Comparison of ENCODE assay signal across 12 cellular contexts in genomic region chr5:35857004-35857345, GRCh38. TPM values are rescaled to one million over a fixed set of nuclear protein-coding genes. Genes with fewer than 3 reads are reported as not detected.
DNase-seq lines count a peak whose midpoint lies in the region; ATAC-seq, FAIRE-seq and TF ChIP-seq lines count a peak whose summit lies in the region.
"Had no signal": no experiment of that assay in that cellular context is flagged by ENCODE, and none has a peak within 500 bp of the region (broad histone marks: within the 10 kb centered on the region; RNA-seq: fewer than 3 reads in every experiment).

No MANE protein-coding gene starts in this region.

- no peaks in the 10 kb centered on the region for H3K36me3 ChIP-seq in breast epithelium
- no peaks in the 10 kb centered on the region for H3K36me3 ChIP-seq in upper lobe of right lung
- no peaks in the 10 kb centered on the region for H3K36me3 ChIP-seq in kidney (ENCODE audit: control insufficient read depth in 1 of 2, insufficient read depth in 2 of 2, low read length in 2 of 2)

- CTCF ChIA-PET in MCF 10A (lab: Yijun Ruan, JAX): no interaction called here

- POLR2A ChIA-PET in MCF 10A (lab: Yijun Ruan, JAX): no interaction called here

- no peaks in the 10 kb centered on the region for H3K27me3 Mint-ChIP-seq in MCF 10A (ENCODE audit: insufficient read depth, unreplicated experiment)
- H3K27me3 Mint-ChIP-seq: stimulated activated memory B cell treated with anti-CD40 and anti-IgM and Interleukin-4, amounts not matched to agents 10 μg/mL and 1 μg/mL and 100 μg/mL, for 72 hours had no signal

- no peaks in the 10 kb centered on the region for H3K4me1 ChIP-seq in breast epithelium
- peaks cover 3% of the 10 kb centered on the region for H3K4me1 ChIP-seq in upper lobe of right lung
- peaks cover 0 to 2% of the 10 kb centered on the region in 2 donors for H3K4me1 ChIP-seq in kidney (ENCODE audit: control insufficient read depth in 1 of 2, insufficient read depth in 1 of 2, low read depth in 1 of 2, low read length in 2 of 2)
- H3K4me1 ChIP-seq: Caco-2 had no signal

- DNase-seq in MCF 10A (ENCODE audit: unreplicated experiment) (peak; percentile 14), breast epithelium (ENCODE audit: low spot score in 2 of 2) (no peak), fibroblast of the aortic adventitia (ENCODE audit: low read depth) (peak; percentile 6), upper lobe of right lung (no peak), NCI-H1436 (lab: John Stamatoyannopoulos, UW) (no peak), kidney (no peak)
- DNase-seq: activated B cell treated with CpG ODN at 0.5 μM for 24 hours, Caco-2, cortex of kidney had no signal

- H3K4me1 Mint-ChIP-seq in MCF 10A (ENCODE audit: insufficient read depth, unreplicated experiment): peaks cover 53% of the 10 kb centered on the region
- H3K4me1 Mint-ChIP-seq: stimulated activated memory B cell treated with anti-CD40 and anti-IgM and Interleukin-4, amounts not matched to agents 10 μg/mL and 1 μg/mL and 100 μg/mL, for 72 hours had no signal

- no peak overlapping the region for H3K27ac ChIP-seq in breast epithelium
- H3K27ac ChIP-seq in upper lobe of right lung: peak overlapping the region; percentile 61
- H3K27ac ChIP-seq in kidney (ENCODE audit: low read depth in 2 of 2, low read length in 2 of 2): no peak overlapping the region

- ATAC-seq in SK-N-SH treated with all-trans-retinoic acid at 6 μM for 48 hours (peak; percentile 12), upper lobe of right lung (no peak), GM21825 (IDR thresholded peaks at IDR 0.05; ENCODE audit: unreplicated experiment) (no peak)
- ATAC-seq: stimulated activated memory B cell treated with anti-CD40 and anti-IgM and Interleukin-4, amounts not matched to agents 10 μg/mL and 1 μg/mL and 100 μg/mL, for 72 hours had no signal

- intact Hi-C loops in MCF 10A (cut with micrococcal nuclease): loop anchor here (5.0 kb wide), 1 partner anchor 85 kb away; no protein-coding TSS in a partner anchor
- intact Hi-C loops in breast epithelium (cut with DNase I; ENCODE audit: low total_unique reads): no loop called here
- intact Hi-C loops in upper lobe of right lung (cut with DNase I): no loop called here
- intact Hi-C loops in kidney (cut with DNase I): no loop called here

- H3K9me3 ChIP-seq in breast epithelium (no peaks in the 10 kb centered on the region), upper lobe of right lung (no peaks in the 10 kb centered on the region), kidney (ENCODE audit: control insufficient read depth in 1 of 2, low read length in 2 of 2) (no peaks in the 10 kb centered on the region)
- H3K9me3 ChIP-seq: Caco-2 had no signal

- no peak for FAIRE-seq in kidney (lab: Jason Lieb, UNC)

- no peak overlapping the region for H3K4me3 ChIP-seq in breast epithelium
- no peak overlapping the region for H3K4me3 ChIP-seq in fibroblast of the aortic adventitia (ENCODE audit: low read depth, low read length)
- peak overlapping the region; percentile 42 for H3K4me3 ChIP-seq in upper lobe of right lung
- H3K4me3 ChIP-seq in kidney (ENCODE audit: low read length in 2 of 2): no peak overlapping the region

- no peak overlapping the region for H3K9ac ChIP-seq in kidney (ENCODE audit: low read length in 2 of 2)

- H3K27me3 ChIP-seq in breast epithelium (no peaks in the 10 kb centered on the region), upper lobe of right lung (no peaks in the 10 kb centered on the region)

- peak overlapping the region; percentile 4 for H3K27ac Mint-ChIP-seq in MCF 10A (ENCODE audit: low read depth, unreplicated experiment)
- H3K27ac Mint-ChIP-seq: activated B cell treated with CpG ODN at 0.5 μM for 24 hours; stimulated activated memory B cell treated with anti-CD40 and anti-IgM and Interleukin-4, amounts not matched to agents 10 μg/mL and 1 μg/mL and 100 μg/mL, for 72 hours had no signal

- H3K9me3 Mint-ChIP-seq in MCF 10A (ENCODE audit: unreplicated experiment): no peaks in the 10 kb centered on the region
- H3K9me3 Mint-ChIP-seq: activated B cell treated with CpG ODN at 0.5 μM for 24 hours had no signal

- TF ChIP-seq POLR2A in breast epithelium (IDR thresholded peaks at IDR 0.05): no peak

- no peak for TF ChIP-seq CTCF in MCF 10A (IDR thresholded peaks at IDR 0.05; ENCODE audit: unreplicated experiment)
- no peak for TF ChIP-seq CTCF in breast epithelium (IDR thresholded peaks at IDR 0.05)
- no peak for TF ChIP-seq CTCF in fibroblast of the aortic adventitia (IDR thresholded peaks at IDR 0.05; ENCODE audit: insufficient read depth, low read length)
- no peak for TF ChIP-seq CTCF in upper lobe of right lung (IDR thresholded peaks at IDR 0.05)
- TF ChIP-seq CTCF in kidney (IDR thresholded peaks at IDR 0.05; ENCODE audit: borderline replicate concordance, extremely low read depth, insufficient read depth): no peak

- no TSS peak for BruUV-seq in MCF 10A (replicated peaks; lab: Mats Ljungman, UMichigan)

- H3K36me3 Mint-ChIP-seq in MCF 10A (ENCODE audit: insufficient read depth, unreplicated experiment): no peaks in the 10 kb centered on the region
- H3K36me3 Mint-ChIP-seq: stimulated activated memory B cell treated with anti-CD40 and anti-IgM and Interleukin-4, amounts not matched to agents 10 μg/mL and 1 μg/mL and 100 μg/mL, for 72 hours had no signal

- no peak overlapping the region for H3K4me3 Mint-ChIP-seq in MCF 10A (ENCODE audit: unreplicated experiment)
- H3K4me3 Mint-ChIP-seq: activated B cell treated with CpG ODN at 0.5 μM for 24 hours; stimulated activated memory B cell treated with anti-CD40 and anti-IgM and Interleukin-4, amounts not matched to agents 10 μg/mL and 1 μg/mL and 100 μg/mL, for 72 hours had no signal

TF ChIP-seq in SK-N-SH treated with all-trans-retinoic acid at 6 μM for 48 hours, 23 proteins besides CTCF, POLR2A, EP300 and RAD21:
- TF ChIP-seq, protein P1, sequence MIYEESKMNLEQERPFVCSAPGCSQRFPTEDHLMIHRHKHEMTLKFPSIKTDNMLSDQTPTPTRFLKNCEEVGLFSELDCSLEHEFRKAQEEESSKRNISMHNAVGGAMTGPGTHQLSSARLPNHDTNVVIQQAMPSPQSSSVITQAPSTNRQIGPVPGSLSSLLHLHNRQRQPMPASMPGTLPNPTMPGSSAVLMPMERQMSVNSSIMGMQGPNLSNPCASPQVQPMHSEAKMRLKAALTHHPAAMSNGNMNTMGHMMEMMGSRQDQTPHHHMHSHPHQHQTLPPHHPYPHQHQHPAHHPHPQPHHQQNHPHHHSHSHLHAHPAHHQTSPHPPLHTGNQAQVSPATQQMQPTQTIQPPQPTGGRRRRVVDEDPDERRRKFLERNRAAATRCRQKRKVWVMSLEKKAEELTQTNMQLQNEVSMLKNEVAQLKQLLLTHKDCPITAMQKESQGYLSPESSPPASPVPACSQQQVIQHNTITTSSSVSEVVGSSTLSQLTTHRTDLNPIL (CRISPR knock-in tag; IDR thresholded peaks at IDR 0.05; ENCODE audit: low read depth): no peak
- no peak for TF ChIP-seq GLIS3 (CRISPR knock-in tag; IDR thresholded peaks at IDR 0.05)
- TF ChIP-seq CSRNP3 (CRISPR knock-in tag; IDR thresholded peaks at IDR 0.05): no peak
- no peak for TF ChIP-seq ZFP3 (CRISPR knock-in tag; IDR thresholded peaks at IDR 0.05)

RNA-seq across cellular contexts. Expression of gene IL7R, which starts 0.3 kb away (rescaled TPM):
- total RNA-seq in MCF 10A (2022): 0.26 and 0.44 TPM in 2 replicates
- total RNA-seq in breast epithelium: 10 to 100 TPM; 10.1 to 26.1 (median 16.7) TPM
- total RNA-seq in fibroblast of the aortic adventitia (ENCODE audit: low replicate concordance): 0.90 TPM in 1 of 2 replicates, not detected in the other
- total RNA-seq in upper lobe of right lung: 226 TPM
- total RNA-seq in kidney: 53.7 TPM
- polyA plus RNA-seq in kidney (ENCODE audit: insufficient read depth, low read depth, low replicate concordance): 0.34 TPM
- total RNA-seq: Caco-2 had no signal

Comparison
In these comparisons a context has a peak if more than half of its experiments do, and no peak if none do; other contexts are left out.
1. DNase-seq: peak in MCF 10A (single experiment) and fibroblast of the aortic adventitia (single experiment); none in breast epithelium (0 of 2), upper lobe of right lung (single experiment), NCI-H1436 (single experiment) and kidney (single experiment).